26 cellular contexts compared by ENCODE assay signal in the genomic region with DNA sequence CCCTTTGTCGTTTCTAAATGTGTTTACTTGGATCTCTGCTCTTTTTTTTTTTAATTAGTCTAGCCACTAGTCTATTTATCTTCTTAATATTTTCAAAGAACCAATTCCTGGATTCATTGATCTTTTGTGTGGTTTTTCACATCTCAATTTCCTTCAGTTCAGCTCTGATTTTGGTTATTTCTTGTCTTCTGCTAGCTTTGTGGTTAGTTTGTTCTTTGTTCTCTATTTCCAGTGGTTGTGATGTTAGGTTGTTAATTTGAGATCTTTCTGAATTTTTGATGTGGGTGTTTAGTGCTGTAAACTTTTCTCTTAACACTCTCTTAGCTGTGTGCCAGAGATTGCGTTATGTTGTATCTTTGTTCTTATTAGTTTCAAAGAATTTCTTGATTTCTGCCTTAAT.
"Had no signal": no experiment of that assay in that cellular context is flagged by ENCODE, and none has a peak within 500 bp of the region (broad histone marks: within the 10 kb centered on the region; RNA-seq: fewer than 3 reads in every experiment).

No MANE protein-coding gene starts in this region.

- H3K9me3 ChIP-seq: ovary, right lobe of liver, sigmoid colon, thoracic aorta, thyroid gland, tibial nerve, vagina had no signal

- H3K9ac ChIP-seq: neural progenitor cell, parathyroid adenoma had no signal

- H2AFZ ChIP-seq: neural progenitor cell, parathyroid adenoma had no signal

- ATAC-seq: natural killer cell; psoas muscle; right cardiac atrium; right lobe of liver; stimulated activated effector memory CD8-positive, alpha-beta T cell treated with anti-CD3 and anti-CD28 coated beads, Interleukin-12 subunit alpha, Interleukin-12 subunit beta, amount 100 ng/mL, for 72 hours; stimulated activated naive B cell treated with anti-CD40 and anti-IgM and Interleukin-4, amounts not matched to agents 10 μg/mL and 1 μg/mL and 100 μg/mL, for 72 hours had no signal

- H3K27ac ChIP-seq: neural progenitor cell, ovary, parathyroid adenoma, psoas muscle, right lobe of liver, sigmoid colon, stomach, thoracic aorta, thyroid gland, tibial nerve, upper lobe of left lung, vagina had no signal

- H3K36me3 ChIP-seq: neural progenitor cell, ovary, right lobe of liver, sigmoid colon, stomach, thoracic aorta, thyroid gland, tibial nerve, upper lobe of left lung, vagina had no signal

- H3K27me3 ChIP-seq: neural progenitor cell, ovary, right lobe of liver, sigmoid colon, stomach, thyroid gland, tibial nerve, upper lobe of left lung, vagina had no signal

- H3K79me2 ChIP-seq: parathyroid adenoma had no signal

- H3K4me1 ChIP-seq: neural progenitor cell, psoas muscle, right lobe of liver, sigmoid colon, stomach, tibial nerve, upper lobe of left lung, vagina had no signal

- H3K4me3 ChIP-seq: neural progenitor cell, ovary, psoas muscle, right lobe of liver, sigmoid colon, stomach, thoracic aorta, thyroid gland, tibial nerve, upper lobe of left lung, vagina had no signal

- DNase-seq: natural killer cell; occipital lobe; ovary; posterior cingulate gyrus; psoas muscle; right cardiac atrium; right lobe of liver; sigmoid colon; small intestine; stimulated activated CD4-positive, alpha-beta T cell treated with anti-CD3 and anti-CD28 coated beads, Interleukin-15, amount 100 ng/mL, for 24 hours; stimulated activated CD4-positive, alpha-beta T cell treated with anti-CD3 and anti-CD28 coated beads, Interleukin-2, amount 100 ng/mL, for 24 hours; stimulated activated CD4-positive, alpha-beta T cell treated with anti-CD3 and anti-CD28 coated beads, Interleukin-2, amount 100 ng/mL, for 48 hours; stimulated activated CD4-positive, alpha-beta T cell treated with anti-CD3 and anti-CD28 coated beads, Interleukin-4, amount 100 ng/mL, for 24 hours; stimulated activated naive B cell treated with anti-CD40 and anti-IgM and Interleukin-4, amounts not matched to agents 10 μg/mL and 1 μg/mL and 100 μg/mL, for 72 hours; stimulated activated naive CD4-positive, alpha-beta T cell treated with Interleukin-2 at 50 U/mL for 16 hours; stomach; thyroid gland; trophoblast cell; upper lobe of left lung had no signal

- FAIRE-seq: small intestine, urothelium cell line had no signal

- H3K4me2 ChIP-seq: neural progenitor cell had no signal
